1 cellular context compared by ENCODE assay signal in the genomic region with DNA sequence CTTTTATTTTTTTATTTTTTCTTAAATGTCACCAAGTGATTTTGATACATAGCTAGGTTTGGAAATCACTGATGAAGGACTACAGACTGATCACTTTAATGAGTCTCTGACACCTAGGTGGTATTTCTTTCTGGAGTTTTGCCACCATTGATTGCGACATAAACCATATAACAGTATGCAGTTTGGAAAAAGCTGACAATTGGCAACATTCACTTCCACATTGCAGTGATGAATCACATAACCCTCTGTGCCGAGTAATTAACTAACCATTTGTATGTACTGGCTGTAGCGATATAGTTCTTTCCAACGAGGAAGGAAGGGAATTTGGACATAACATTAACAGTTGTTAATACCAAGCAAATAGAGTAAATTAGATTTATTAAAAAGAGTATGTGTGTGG.
TF ChIP-seq lines count a peak whose summit lies in the region.

No MANE protein-coding gene starts in this region.

TF ChIP-seq in Ishikawa, 13 proteins besides CTCF, POLR2A, EP300 and RAD21 (continued from another document):
- TF ChIP-seq YY1 (IDR thresholded peaks at IDR 0.05; ENCODE audit: low read depth) (no peak), ZBTB7A (IDR thresholded peaks at IDR 0.05; ENCODE audit: low read depth) (no peak)
